ENCODE assay signal across 21 cellular contexts in the genomic region with DNA sequence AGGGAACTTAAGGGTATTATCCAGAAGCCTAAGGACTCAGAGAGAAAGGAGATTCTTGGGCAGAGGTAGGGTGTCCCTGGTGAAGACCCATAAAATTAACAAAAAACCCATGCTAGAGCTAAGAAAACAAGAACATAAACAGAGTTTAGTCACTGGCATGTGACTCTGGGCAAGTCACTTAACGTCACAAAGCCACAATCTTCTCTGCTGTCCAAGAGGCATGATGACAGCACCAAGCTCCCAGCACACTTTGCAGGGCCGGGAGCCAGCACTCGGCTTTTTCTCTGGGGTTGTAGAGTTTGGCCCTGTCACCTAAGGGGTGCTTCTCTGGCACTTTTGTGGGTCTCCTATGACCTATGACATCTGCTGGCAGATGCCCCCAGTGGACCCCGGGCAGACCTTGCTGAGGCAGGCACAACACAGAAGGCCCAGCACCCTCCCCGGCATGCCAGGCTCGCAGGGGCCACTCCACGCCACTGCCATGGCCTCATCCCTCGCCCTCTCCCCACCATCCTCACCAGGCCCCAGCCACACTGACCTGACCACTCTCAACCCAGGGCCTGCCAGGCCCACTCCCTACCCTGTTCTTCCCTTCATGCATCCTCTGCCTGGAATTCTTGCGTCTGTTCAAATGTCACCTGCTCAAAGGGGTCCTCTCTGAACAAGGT.
DNase-seq lines count a peak whose midpoint lies in the region; ATAC-seq and TF ChIP-seq lines count a peak whose summit lies in the region.
"Had no signal": no experiment of that assay in that cellular context is flagged by ENCODE, and none has a peak within 500 bp of the region (broad histone marks: within the 10 kb centered on the region; RNA-seq: fewer than 3 reads in every experiment).

No MANE protein-coding gene starts in this region.

- H3K27ac ChIP-seq in breast epithelium (peak overlapping the region; percentile 60 to 76), IMR-90 (ENCODE audit: insufficient read depth, low read length) (no peak overlapping the region)
- H3K27ac ChIP-seq: SK-N-MC had no signal

- H2AFZ ChIP-seq in IMR-90 (replicated peaks; ENCODE audit: low read length, poor library complexity): peak overlapping the region; percentile 39

- no peak overlapping the region for H3K9ac ChIP-seq in IMR-90 (ENCODE audit: low read depth, low read length)

- no peaks in the 10 kb centered on the region for H3K27me3 Mint-ChIP-seq in MCF 10A (ENCODE audit: insufficient read depth, unreplicated experiment)
- no peaks in the 10 kb centered on the region for H3K27me3 Mint-ChIP-seq in stimulated activated memory B cell treated with anti-CD40 and anti-IgM and Interleukin-4, amounts not matched to agents 10 μg/mL and 1 μg/mL and 100 μg/mL, for 72 hours
- H3K27me3 Mint-ChIP-seq: CD4-positive, CD25-positive, alpha-beta regulatory T cell had no signal

- no peak overlapping the region for H4K5ac ChIP-seq in IMR-90 (ENCODE audit: low read depth, low read length)

- no peak overlapping the region for H3K4me2 ChIP-seq in IMR-90 (ENCODE audit: low read depth, low read length)

- in situ Hi-C loops in IMR-90 (cut with MboI; ENCODE audit: low sequenced_read_pairs): no loop called here

- H4K91ac ChIP-seq in IMR-90 (ENCODE audit: insufficient read depth, low read depth, low read length): no peak overlapping the region

- no peak overlapping the region for H2BK5ac ChIP-seq in IMR-90 (ENCODE audit: low read depth, low read length, poor library complexity, severe bottlenecking)

- no peak overlapping the region for H3K23ac ChIP-seq in IMR-90 (ENCODE audit: low read depth, low read length)

- no peak for TF ChIP-seq CTCF in breast epithelium (IDR thresholded peaks at IDR 0.05)
- no peak for TF ChIP-seq CTCF in MCF 10A (IDR thresholded peaks at IDR 0.05; ENCODE audit: unreplicated experiment)
- no peak for TF ChIP-seq CTCF in IMR-90 (conservative IDR thresholded peaks at IDR 0.05; ENCODE audit: low read depth, low read length)

- no peak overlapping the region for H2AK9ac ChIP-seq in IMR-90 (replicated peaks; ENCODE audit: low read depth, low read length, poor library complexity)

- POLR2A ChIA-PET in MCF 10A (lab: Yijun Ruan, JAX) (no interaction called here), IMR-90 (lab: Charles Lee; ENCODE audit: unreplicated experiment) (no interaction called here)

- H2BK15ac ChIP-seq in IMR-90 (ENCODE audit: low read depth, low read length): no peak overlapping the region

- no CpG with 5 or more reads among the region's 9 CpGs for WGBS in IMR-90 (ENCODE audit: extremely low coverage in 2 of 2, insufficient read length in 1 of 2), 2 experiments

- TF ChIP-seq POLR2A in breast epithelium (IDR thresholded peaks at IDR 0.05) (no peak), IMR-90 (IDR thresholded peaks at IDR 0.05; ENCODE audit: low read depth, low read length) (no peak)

- H3K27me3 ChIP-seq in breast epithelium (no peaks in the 10 kb centered on the region), IMR-90 (ENCODE audit: control insufficient read depth, insufficient read depth, low read length) (no peaks in the 10 kb centered on the region)
- H3K27me3 ChIP-seq: MG63 had no signal

- H3K4ac ChIP-seq in IMR-90 (ENCODE audit: low read depth, low read length): no peak overlapping the region

- H2AK5ac ChIP-seq in IMR-90 (ENCODE audit: low read depth, low read length): no peak overlapping the region

- intact Hi-C loops in breast epithelium (cut with DNase I; ENCODE audit: low total_unique reads): loop anchor here (5.0 kb wide), 1 partner anchor 232 kb away; no protein-coding TSS in a partner anchor
- intact Hi-C loops in MCF 10A (cut with micrococcal nuclease): no loop called here
- intact Hi-C loops in IMR-90 (cut with micrococcal nuclease): no loop called here

- no peak overlapping the region for H3K14ac ChIP-seq in IMR-90 (replicated peaks; ENCODE audit: low read depth, low read length)

- no peak overlapping the region for H4K8ac ChIP-seq in IMR-90 (ENCODE audit: low read depth in 2 of 2, low read length in 2 of 2)

- no peaks in the 10 kb centered on the region for H3K79me1 ChIP-seq in IMR-90 (ENCODE audit: low read depth in 1 of 2, low read length in 2 of 2)

- CTCF ChIA-PET in MCF 10A (lab: Yijun Ruan, JAX) (no interaction called here), IMR-90 (lab: Yijun Ruan, JAX) (interaction anchor here (0.6 kb wide), 1 partner anchor 427 kb away, joined by 3 read pairs; no protein-coding TSS in a partner anchor)

- H3K9me1 ChIP-seq in IMR-90 (ENCODE audit: insufficient read depth, low read length): no peaks in the 10 kb centered on the region; the same call in 1 of the 2 replicates

- dilution Hi-C loops in IMR-90 (cut with HindIII; ENCODE audit: low sequenced_read_pairs, unreplicated experiment): no loop called here

- H3K36me3 ChIP-seq in breast epithelium (no peaks in the 10 kb centered on the region), IMR-90 (ENCODE audit: control insufficient read depth, insufficient read depth, low read length) (no peaks in the 10 kb centered on the region)
- H3K36me3 ChIP-seq: MG63 had no signal

- no peak overlapping the region for H2BK120ac ChIP-seq in IMR-90 (ENCODE audit: low read depth, low read length)

- H2BK20ac ChIP-seq in IMR-90 (ENCODE audit: low read depth, low read length): no peak overlapping the region

- H3K9me3 ChIP-seq in breast epithelium: no peaks in the 10 kb centered on the region
- peaks cover 12% of the 10 kb centered on the region for H3K9me3 ChIP-seq in IMR-90 (ENCODE audit: control insufficient read depth, insufficient read depth, low read length)
- H3K9me3 ChIP-seq: MG63 had no signal

- H3K4me1 ChIP-seq in breast epithelium (peaks cover 0 to 5% of the 10 kb centered on the region in 2 donors), IMR-90 (ENCODE audit: control insufficient read depth, insufficient read depth, low read length) (no peaks in the 10 kb centered on the region; the same call in 1 of the 2 replicates)

- ATAC-seq in IMR-90 (ENCODE audit: low read depth) (no peak), HG02763 (IDR thresholded peaks at IDR 0.05; ENCODE audit: unreplicated experiment) (no peak), GM21381 (IDR thresholded peaks at IDR 0.05; ENCODE audit: unreplicated experiment) (no peak)
- ATAC-seq in stimulated activated memory B cell treated with anti-CD40 and anti-IgM and Interleukin-4, amounts not matched to agents 10 μg/mL and 1 μg/mL and 100 μg/mL, for 72 hours: peak; percentile 21
- ATAC-seq: Panc1, Right ventricle myocardium inferior had no signal

- peak in 1 of 2 donors; percentile 29 for DNase-seq in breast epithelium (ENCODE audit: low spot score in 2 of 2)
- no peak for DNase-seq in MCF 10A (ENCODE audit: unreplicated experiment)
- no peak for DNase-seq in IMR-90
- DNase-seq in fibroblast of peridontal ligament (ENCODE audit: extremely low read depth): peak; percentile 14
- DNase-seq in GM19240 (ENCODE audit: insufficient read length, low spot score): no peak
- DNase-seq: AML-193; CD4-positive, CD25-positive, alpha-beta regulatory T cell; DMS79; KG1; MG63; NCI-H1417; NCI-H1930; NCI-H2171; NCI-H446 treated with DMSO at 0.1 percent for 48 hours; NCI-H748 treated with DMSO at 0.1 percent for 48 hours had no signal

- no peaks in the 10 kb centered on the region for H3K9me3 Mint-ChIP-seq in MCF 10A (ENCODE audit: unreplicated experiment)
- peaks cover 4% of the 10 kb centered on the region for H3K9me3 Mint-ChIP-seq in stimulated activated memory B cell treated with anti-CD40 and anti-IgM and Interleukin-4, amounts not matched to agents 10 μg/mL and 1 μg/mL and 100 μg/mL, for 72 hours

- no peak overlapping the region for H3K56ac ChIP-seq in IMR-90 (ENCODE audit: extremely low read depth, insufficient read depth, low read length)

- no peak overlapping the region for H3K4me3 ChIP-seq in breast epithelium
- no peak overlapping the region for H3K4me3 ChIP-seq in IMR-90 (ENCODE audit: insufficient read depth, low read depth, low read length)
- H3K4me3 ChIP-seq: MG63, SK-N-MC had no signal

- H3K18ac ChIP-seq in IMR-90 (ENCODE audit: low read depth, low read length): no peak overlapping the region

- H3K27ac Mint-ChIP-seq in MCF 10A (ENCODE audit: low read depth, unreplicated experiment): no peak overlapping the region
- H3K27ac Mint-ChIP-seq in stimulated activated memory B cell treated with anti-CD40 and anti-IgM and Interleukin-4, amounts not matched to agents 10 μg/mL and 1 μg/mL and 100 μg/mL, for 72 hours: no peak overlapping the region

- H3K4me3 Mint-ChIP-seq in MCF 10A (ENCODE audit: unreplicated experiment): no peak overlapping the region
- no peak overlapping the region for H3K4me3 Mint-ChIP-seq in stimulated activated memory B cell treated with anti-CD40 and anti-IgM and Interleukin-4, amounts not matched to agents 10 μg/mL and 1 μg/mL and 100 μg/mL, for 72 hours
- H3K4me3 Mint-ChIP-seq: CD4-positive, CD25-positive, alpha-beta regulatory T cell had no signal

- H3K36me3 Mint-ChIP-seq in MCF 10A (ENCODE audit: insufficient read depth, unreplicated experiment): no peaks in the 10 kb centered on the region
- peaks cover 44% of the 10 kb centered on the region for H3K36me3 Mint-ChIP-seq in stimulated activated memory B cell treated with anti-CD40 and anti-IgM and Interleukin-4, amounts not matched to agents 10 μg/mL and 1 μg/mL and 100 μg/mL, for 72 hours

- H3K4me1 Mint-ChIP-seq in MCF 10A (ENCODE audit: insufficient read depth, unreplicated experiment): no peaks in the 10 kb centered on the region
- peaks cover 14% of the 10 kb centered on the region for H3K4me1 Mint-ChIP-seq in stimulated activated memory B cell treated with anti-CD40 and anti-IgM and Interleukin-4, amounts not matched to agents 10 μg/mL and 1 μg/mL and 100 μg/mL, for 72 hours

- BruUV-seq in MCF 10A (replicated peaks; lab: Mats Ljungman, UMichigan) (no TSS peak), IMR-90 (replicated peaks; lab: Mats Ljungman, UMichigan) (no TSS peak)

- no peak for TF ChIP-seq RAD21 in IMR-90 (IDR thresholded peaks at IDR 0.05; ENCODE audit: low read length)

- no peaks in the 10 kb centered on the region for H4K20me1 ChIP-seq in IMR-90 (ENCODE audit: insufficient read depth, low read length)

TF ChIP-seq in IMR-90, 13 proteins besides CTCF, POLR2A, EP300 and RAD21 (continues in another document):
- TF ChIP-seq MXI1 (IDR thresholded peaks at IDR 0.05; ENCODE audit: borderline replicate concordance, low read depth, low read length) (no peak), MAZ (IDR thresholded peaks at IDR 0.05; ENCODE audit: borderline replicate concordance, low read depth, low read length) (no peak), RFX5 (IDR thresholded peaks at IDR 0.05; ENCODE audit: low read depth, low read length) (no peak)
- TF ChIP-seq, protein P1, sequence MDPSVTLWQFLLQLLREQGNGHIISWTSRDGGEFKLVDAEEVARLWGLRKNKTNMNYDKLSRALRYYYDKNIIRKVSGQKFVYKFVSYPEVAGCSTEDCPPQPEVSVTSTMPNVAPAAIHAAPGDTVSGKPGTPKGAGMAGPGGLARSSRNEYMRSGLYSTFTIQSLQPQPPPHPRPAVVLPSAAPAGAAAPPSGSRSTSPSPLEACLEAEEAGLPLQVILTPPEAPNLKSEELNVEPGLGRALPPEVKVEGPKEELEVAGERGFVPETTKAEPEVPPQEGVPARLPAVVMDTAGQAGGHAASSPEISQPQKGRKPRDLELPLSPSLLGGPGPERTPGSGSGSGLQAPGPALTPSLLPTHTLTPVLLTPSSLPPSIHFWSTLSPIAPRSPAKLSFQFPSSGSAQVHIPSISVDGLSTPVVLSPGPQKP (IDR thresholded peaks at IDR 0.05; ENCODE audit: borderline replicate concordance, low read depth, low read length): no peak
